In genomic region chr19:2274185-2274711, GRCh38 we compare ENCODE assay signal across 7 cellular contexts. TPM values are rescaled to one million over a fixed set of nuclear protein-coding genes. Genes with fewer than 3 reads are reported as not detected.
DNase-seq lines count a peak whose midpoint lies in the region; ATAC-seq and TF ChIP-seq lines count a peak whose summit lies in the region.

No MANE protein-coding gene starts in this region.

- intact Hi-C loops in lower leg skin (cut with DNase I; ENCODE audit: low total_unique reads): loop anchor here (5.0 to 10.0 kb wide), 3 partner anchors 37 to 121 kb away; partner anchors contain the start of genes AP3D1, PLEKHJ1 and SF3A2

- peaks cover 29% of the 10 kb centered on the region for H3F3A ChIP-seq in SU-DHL-6 (ENCODE audit: insufficient read depth)

- peak overlapping the region; percentile 49 to 99 for H3K27ac Mint-ChIP-seq in stimulated activated naive CD8-positive, alpha-beta T cell treated with anti-CD3 and anti-CD28 coated beads, Interleukin-15, amount 100 ng/mL, for 72 hours

- peak overlapping the region; percentile 99 for H3K4me3 ChIP-seq in HAP-1
- no peak overlapping the region for H3K4me3 ChIP-seq in SU-DHL-6 (ENCODE audit: insufficient read depth, low read length, poor library complexity, severe bottlenecking)
- no peak overlapping the region for H3K4me3 ChIP-seq in right atrium auricular region
- H3K4me3 ChIP-seq in lower leg skin (ENCODE audit: low read depth, poor library complexity, severe bottlenecking): no peak overlapping the region

- H3K79me2 ChIP-seq in SU-DHL-6 (ENCODE audit: insufficient read depth, low read length): peaks cover 42% of the 10 kb centered on the region

- TF ChIP-seq CTCF in SU-DHL-6 (IDR thresholded peaks at IDR 0.05; ENCODE audit: insufficient read depth, low read length, poor library complexity, severe bottlenecking) (no peak), right atrium auricular region (IDR thresholded peaks at IDR 0.05) (no peak), lower leg skin (IDR thresholded peaks at IDR 0.05) (no peak)

- peaks cover 46% of the 10 kb centered on the region for H3K4me1 Mint-ChIP-seq in stimulated activated naive CD8-positive, alpha-beta T cell treated with anti-CD3 and anti-CD28 coated beads, Interleukin-15, amount 100 ng/mL, for 72 hours

- in situ Hi-C loops in HAP-1 (cut with MboI; ENCODE audit: low sequenced_read_pairs): loop anchor here (5.0 kb wide), 1 partner anchor 37 kb away; the partner anchor contains the start of genes PLEKHJ1 and SF3A2

- H4K20me1 ChIP-seq in SU-DHL-6 (ENCODE audit: low read depth, low read length): peaks cover 6% of the 10 kb centered on the region; the same call in 1 of the 2 replicates

- H2AFZ ChIP-seq in SU-DHL-6 (ENCODE audit: low read depth, low read length, severe bottlenecking): no peak overlapping the region

- H3K9me3 ChIP-seq in HAP-1: no peaks in the 10 kb centered on the region
- no peaks in the 10 kb centered on the region for H3K9me3 ChIP-seq in SU-DHL-6 (ENCODE audit: insufficient read depth, low read length)
- no peaks in the 10 kb centered on the region for H3K9me3 ChIP-seq in right atrium auricular region

- WGBS in lower leg skin, 2 donors: 89 to 95% methylated on average over 9 of the region's 9 CpGs

- H3K27ac ChIP-seq in SU-DHL-6 (ENCODE audit: low read depth, low read length) (peak overlapping the region; percentile 92; the same call in 1 of the 2 replicates), right atrium auricular region (peak overlapping the region; percentile 71 to 100)

- no peaks in the 10 kb centered on the region for H3K27me3 Mint-ChIP-seq in stimulated activated naive CD8-positive, alpha-beta T cell treated with anti-CD3 and anti-CD28 coated beads, Interleukin-15, amount 100 ng/mL, for 72 hours

- H3K27me3 ChIP-seq in HAP-1 (ENCODE audit: low read depth) (no peaks in the 10 kb centered on the region), SU-DHL-6 (ENCODE audit: low read length) (no peaks in the 10 kb centered on the region), right atrium auricular region (no peaks in the 10 kb centered on the region)

- DNase-seq in HAP-1 (ENCODE audit: low spot score in 2 of 2) (peak in 1 of 2 experiments; percentile 1), right atrium auricular region (ENCODE audit: low spot score) (no peak), lower leg skin (ENCODE audit: low spot score in 2 of 2) (no peak), NAMALWA (ENCODE audit: low spot score) (no peak), NCI-H748 treated with DMSO at 0.1 percent for 48 hours (lab: John Stamatoyannopoulos, UW) (no peak)
- peak in 1 of 2 donors; percentile 7 for DNase-seq in stimulated activated naive CD8-positive, alpha-beta T cell treated with anti-CD3 and anti-CD28 coated beads, Interleukin-15, amount 100 ng/mL, for 72 hours

- no peaks in the 10 kb centered on the region for H3K9me3 Mint-ChIP-seq in stimulated activated naive CD8-positive, alpha-beta T cell treated with anti-CD3 and anti-CD28 coated beads, Interleukin-15, amount 100 ng/mL, for 72 hours

- peak overlapping the region; percentile 99; the same call in 1 of the 2 replicates for H3K9ac ChIP-seq in SU-DHL-6 (ENCODE audit: low read length)

- peak overlapping the region; percentile 84 to 90 for H3K4me3 Mint-ChIP-seq in stimulated activated naive CD8-positive, alpha-beta T cell treated with anti-CD3 and anti-CD28 coated beads, Interleukin-15, amount 100 ng/mL, for 72 hours

- H3K4me1 ChIP-seq in HAP-1: peaks cover 15% of the 10 kb centered on the region
- H3K4me1 ChIP-seq in right atrium auricular region: peaks cover 0 to 55% of the 10 kb centered on the region in 2 donors

- TF ChIP-seq POLR2A in lower leg skin (IDR thresholded peaks at IDR 0.05): no peak

- H3K36me3 ChIP-seq in HAP-1 (replicated peaks) (peaks cover 44% of the 10 kb centered on the region), SU-DHL-6 (ENCODE audit: low read length) (peaks cover 3% of the 10 kb centered on the region; the same call in 1 of the 2 replicates), right atrium auricular region (peaks cover 38% of the 10 kb centered on the region)

- no peak for ATAC-seq in stimulated activated naive CD8-positive, alpha-beta T cell treated with anti-CD3 and anti-CD28 coated beads, Interleukin-15, amount 100 ng/mL, for 72 hours

- no peaks in the 10 kb centered on the region for H3K9me2 ChIP-seq in SU-DHL-6 (replicated peaks; ENCODE audit: insufficient read depth, low read length)

- peak overlapping the region; percentile 94 for H3K4me2 ChIP-seq in SU-DHL-6 (ENCODE audit: low read depth, low read length, poor library complexity, severe bottlenecking)

RNA-seq across cellular contexts. Expression of gene PEAK3, which starts 7.7 kb away (rescaled TPM):
- total RNA-seq in right atrium auricular region (1 to 10 TPM; 1.5 to 1.9 TPM), lower leg skin (under 1 TPM; 0.30 to 0.97 (median 0.76) TPM)

RNA-seq across cellular contexts. Expression of gene JSRP1, which starts 18.0 kb away (rescaled TPM):
- total RNA-seq in right atrium auricular region: under 1 TPM in 1 of 2 donors, not detected in 1; 0.39 TPM
- total RNA-seq in lower leg skin: not detected

RNA-seq across cellular contexts. Expression of gene AMH, which starts 25.1 kb away (rescaled TPM):
- total RNA-seq in right atrium auricular region (under 1 TPM in 1 of 2 donors, not detected in 1; 0.98 TPM), lower leg skin (1 to 10 TPM in 3 of 4 donors, under 1 TPM in 1; 0.13 to 1.3 (median 1.2) TPM)

RNA-seq across cellular contexts. Expression of gene LINGO3, which starts 33.7 kb away (rescaled TPM):
- total RNA-seq in right atrium auricular region (not detected), lower leg skin (under 1 TPM in 1 of 4 donors, not detected in 3; 0.26 TPM)

RNA-seq across cellular contexts. Expression of gene SF3A2, which starts 37.6 kb away (rescaled TPM):
- 10 to 100 TPM; 17.3 to 30.4 TPM for total RNA-seq in right atrium auricular region
- total RNA-seq in lower leg skin: 10 to 100 TPM; 35.6 to 85.6 (median 47.8) TPM
